ENCODE assay signal across 8 cellular contexts in genomic region chr5:266311-267026, GRCh38. TPM values are rescaled to one million over a fixed set of nuclear protein-coding genes. Genes with fewer than 3 reads are reported as not detected.
A peak's percentile ranks its signal among the peaks of the same experiment; 100 is the strongest.
DNase-seq lines count a peak whose midpoint lies in the region; ATAC-seq and TF ChIP-seq lines count a peak whose summit lies in the region.
"Not testable (repeated sequence)": the region's sequence is repeated elsewhere in the genome, so short reads cannot be mapped to it uniquely, and the experiment has no call there.

No MANE protein-coding gene starts in this region.

- H3K4me2 ChIP-seq in mesenchymal stem cell (ENCODE audit: low read length, poor library complexity, severe bottlenecking) = not testable (repeated sequence)

- H3K18ac ChIP-seq in mesenchymal stem cell (ENCODE audit: low read depth in 1 of 2, low read length in 2 of 2) = not testable (repeated sequence)

- H3K36me3 Mint-ChIP-seq in activated T-cell treated with anti-CD3 and anti-CD28 coated beads, Interleukin-2, amount 50 U/mL, for 72 hours (ENCODE audit: insufficient read depth in 2 of 2) = not testable (repeated sequence)
- peaks cover 67% of the 10 kb centered on the region for H3K36me3 Mint-ChIP-seq in stimulated activated effector memory CD8-positive, alpha-beta T cell treated with anti-CD3 and anti-CD28 coated beads, Interleukin-12 subunit alpha, Interleukin-12 subunit beta, amount 100 ng/mL, for 72 hours

- in situ Hi-C loops in astrocyte of the cerebellum (cut with HindIII; ENCODE audit: low sequenced_read_pairs) = not testable (repeated sequence)

- peaks cover 19% of the 10 kb centered on the region for H3K4me1 ChIP-seq in mesenchymal stem cell (ENCODE audit: control insufficient read depth, insufficient read depth, low read depth, low read length)

- H3K4ac ChIP-seq in mesenchymal stem cell (ENCODE audit: low read depth in 1 of 2, low read length in 2 of 2) = not testable (repeated sequence)

- not testable (repeated sequence) for H3K4me3 ChIP-seq in AG09309 (ENCODE audit: control insufficient read depth, low read depth, low read length); astrocyte of the cerebellum (ENCODE audit: low read depth, low read length); fibroblast of mammary gland (ENCODE audit: control insufficient read depth, low read depth, low read length); mesenchymal stem cell (ENCODE audit: insufficient read depth in 1 of 2, low read depth in 1 of 2, low read length in 2 of 2)

- not testable (repeated sequence) for ATAC-seq in activated T-cell treated with anti-CD3 and anti-CD28 coated beads, Interleukin-2, amount 50 U/mL, for 72 hours (replicated peaks in 1 of 2)
- ATAC-seq in stimulated activated effector memory CD8-positive, alpha-beta T cell treated with anti-CD3 and anti-CD28 coated beads, Interleukin-12 subunit alpha, Interleukin-12 subunit beta, amount 100 ng/mL, for 72 hours = peak; percentile 1

- 91% methylated on average over 19 of the region's 19 CpGs for WGBS in mesenchymal stem cell

- H3K36me3 ChIP-seq in mesenchymal stem cell (ENCODE audit: control insufficient read depth in 1 of 2, insufficient read depth in 2 of 2, low read depth in 1 of 2, low read length in 2 of 2) = peaks cover 3 to 36% of the 10 kb centered on the region in 2 experiments

- H3K27ac Mint-ChIP-seq in activated T-cell treated with anti-CD3 and anti-CD28 coated beads, Interleukin-2, amount 50 U/mL, for 72 hours = peak overlapping the region; percentile 93
- peak overlapping the region; percentile 74 for H3K27ac Mint-ChIP-seq in stimulated activated effector memory CD8-positive, alpha-beta T cell treated with anti-CD3 and anti-CD28 coated beads, Interleukin-12 subunit alpha, Interleukin-12 subunit beta, amount 100 ng/mL, for 72 hours

- not testable (repeated sequence) for H2AFZ ChIP-seq in mesenchymal stem cell (ENCODE audit: low read depth, low read length)

- H3K79me1 ChIP-seq in mesenchymal stem cell (replicated peaks; ENCODE audit: low read length, poor library complexity, severe bottlenecking) = not testable (repeated sequence)

- H3K27me3 ChIP-seq in mesenchymal stem cell (ENCODE audit: control insufficient read depth in 1 of 2, insufficient read depth in 1 of 2, low read length in 2 of 2) = not testable (repeated sequence)

- H3K9me3 Mint-ChIP-seq in activated T-cell treated with anti-CD3 and anti-CD28 coated beads, Interleukin-2, amount 50 U/mL, for 72 hours; stimulated activated effector memory CD8-positive, alpha-beta T cell treated with anti-CD3 and anti-CD28 coated beads, Interleukin-12 subunit alpha, Interleukin-12 subunit beta, amount 100 ng/mL, for 72 hours: not testable (repeated sequence)

- not testable (repeated sequence) for H2BK15ac ChIP-seq in mesenchymal stem cell (ENCODE audit: low read depth, poor library complexity, severe bottlenecking)

- peak overlapping the region in 1 of 2 donors; percentile 57 for H3K4me3 Mint-ChIP-seq in activated T-cell treated with anti-CD3 and anti-CD28 coated beads, Interleukin-2, amount 50 U/mL, for 72 hours
- H3K4me3 Mint-ChIP-seq in stimulated activated effector memory CD8-positive, alpha-beta T cell treated with anti-CD3 and anti-CD28 coated beads, Interleukin-12 subunit alpha, Interleukin-12 subunit beta, amount 100 ng/mL, for 72 hours = not testable (repeated sequence)

- not testable (repeated sequence) for TF ChIP-seq CTCF in AG09309 (IDR thresholded peaks at IDR 0.05; ENCODE audit: control insufficient read depth, insufficient read depth, low read depth, low read length, missing control alignments); astrocyte of the cerebellum (IDR thresholded peaks at IDR 0.05; ENCODE audit: low read depth, low read length, missing control alignments); fibroblast of mammary gland (conservative IDR thresholded peaks at IDR 0.05; ENCODE audit: control insufficient read depth, insufficient read depth, low read depth, low read length)

- H3K14ac ChIP-seq in mesenchymal stem cell (ENCODE audit: low read length in 2 of 2) = peak overlapping the region in 1 of 2 experiments; percentile 48

- H4K91ac ChIP-seq in mesenchymal stem cell (ENCODE audit: low read length) = not testable (repeated sequence)

- H3K27me3 Mint-ChIP-seq in activated T-cell treated with anti-CD3 and anti-CD28 coated beads, Interleukin-2, amount 50 U/mL, for 72 hours (ENCODE audit: low read depth) = not testable (repeated sequence)

- H2BK12ac ChIP-seq in mesenchymal stem cell (ENCODE audit: low read length in 2 of 2) = peak overlapping the region; percentile 31 to 68

- DNase-seq in AG09309 (ENCODE audit: low read depth) (peak; percentile 14), H4 (ENCODE audit: low spot score) (peak; percentile 31), NAMALWA (ENCODE audit: low spot score) (peak; percentile 46), astrocyte of the cerebellum (ENCODE audit: low read depth) (peak; percentile 65), fibroblast of mammary gland (ENCODE audit: low read depth) (peak; percentile 48), mesenchymal stem cell (peak; percentile 80)
- DNase-seq in activated T-cell treated with anti-CD3 and anti-CD28 coated beads, Interleukin-2, amount 50 U/mL, for 72 hours = peak in 1 of 2 donors; percentile 32
- not testable (repeated sequence) for DNase-seq in stimulated activated effector memory CD8-positive, alpha-beta T cell treated with anti-CD3 and anti-CD28 coated beads, Interleukin-12 subunit alpha, Interleukin-12 subunit beta, amount 100 ng/mL, for 72 hours (ENCODE audit: low spot score in 2 of 2)

- not testable (repeated sequence) for H2AK5ac ChIP-seq in mesenchymal stem cell (ENCODE audit: low read length, severe bottlenecking)

- not testable (repeated sequence) for H3K9ac ChIP-seq in mesenchymal stem cell (ENCODE audit: low read length)

- not testable (repeated sequence) for H3K27ac ChIP-seq in mesenchymal stem cell (ENCODE audit: low read length, poor library complexity, severe bottlenecking)

- H2BK120ac ChIP-seq in mesenchymal stem cell (ENCODE audit: low read depth, low read length) = not testable (repeated sequence)

- not testable (repeated sequence) for H2BK5ac ChIP-seq in mesenchymal stem cell (ENCODE audit: low read depth, low read length, poor library complexity, severe bottlenecking)

- H3K23ac ChIP-seq in mesenchymal stem cell (ENCODE audit: low read length in 2 of 2) = not testable (repeated sequence)

- H3K4me1 Mint-ChIP-seq in activated T-cell treated with anti-CD3 and anti-CD28 coated beads, Interleukin-2, amount 50 U/mL, for 72 hours (ENCODE audit: low read depth) = peaks cover 33% of the 10 kb centered on the region
- peaks cover 25% of the 10 kb centered on the region for H3K4me1 Mint-ChIP-seq in stimulated activated effector memory CD8-positive, alpha-beta T cell treated with anti-CD3 and anti-CD28 coated beads, Interleukin-12 subunit alpha, Interleukin-12 subunit beta, amount 100 ng/mL, for 72 hours

- H4K8ac ChIP-seq in mesenchymal stem cell (ENCODE audit: low read length) = peak overlapping the region; percentile 3

- H3K9me3 ChIP-seq in mesenchymal stem cell (ENCODE audit: control insufficient read depth, low read length) = not testable (repeated sequence)

RNA-seq across cellular contexts. Expression of gene PDCD6, which starts 5.0 kb away (rescaled TPM):
- 260 and 282 TPM in 2 replicates for total RNA-seq in H4 (2014; rRNA removed; shearing (Covaris generic))
- 10 to 100 TPM; 71.0 to 72.3 TPM for total RNA-seq in activated T-cell treated with anti-CD3 and anti-CD28 coated beads, Interleukin-2, amount 50 U/mL, for 72 hours
- 71.0 TPM for polyA plus RNA-seq in mesenchymal stem cell (2013, experiment 1 of 2)
- polyA plus RNA-seq in mesenchymal stem cell (2013, experiment 2 of 2) = 74.3 TPM

RNA-seq across cellular contexts. Expression of gene SDHA, which starts 48.3 kb away (rescaled TPM):
- 70.3 and 79.9 TPM in 2 replicates for total RNA-seq in H4 (2014; rRNA removed; shearing (Covaris generic))
- total RNA-seq in activated T-cell treated with anti-CD3 and anti-CD28 coated beads, Interleukin-2, amount 50 U/mL, for 72 hours = 100 to 1,000 TPM; 143 to 144 TPM
- polyA plus RNA-seq in mesenchymal stem cell (2013, experiment 1 of 2) = 101 TPM
- 110 TPM for polyA plus RNA-seq in mesenchymal stem cell (2013, experiment 2 of 2)

RNA-seq across cellular contexts. Expression of gene CCDC127, which starts 48.5 kb away (rescaled TPM):
- total RNA-seq in H4 (2014; rRNA removed; shearing (Covaris generic)) = 4.6 and 4.8 TPM in 2 replicates
- total RNA-seq in activated T-cell treated with anti-CD3 and anti-CD28 coated beads, Interleukin-2, amount 50 U/mL, for 72 hours = 1 to 10 TPM; 6.7 to 8.5 TPM
- polyA plus RNA-seq in mesenchymal stem cell (2013, experiment 1 of 2) = 3.9 TPM
- 3.8 TPM for polyA plus RNA-seq in mesenchymal stem cell (2013, experiment 2 of 2)

RNA-seq across cellular contexts. Expression of gene AHRR, which starts 55.0 kb away (rescaled TPM):
- total RNA-seq in H4 (2014; rRNA removed; shearing (Covaris generic)) = 10.8 and 12.9 TPM in 2 replicates
- 10 to 100 TPM; 56.0 to 82.2 TPM for total RNA-seq in activated T-cell treated with anti-CD3 and anti-CD28 coated beads, Interleukin-2, amount 50 U/mL, for 72 hours
- 12.1 TPM for polyA plus RNA-seq in mesenchymal stem cell (2013, experiment 1 of 2)
- polyA plus RNA-seq in mesenchymal stem cell (2013, experiment 2 of 2) = 12.0 TPM
